In genomic region chr11:14619580-14619979, GRCh38 we compare ENCODE assay signal across 16 cellular contexts. TPM values are rescaled to one million over a fixed set of nuclear protein-coding genes. Genes with fewer than 3 reads are reported as not detected.
DNase-seq lines count a peak whose midpoint lies in the region; ATAC-seq, FAIRE-seq and TF ChIP-seq lines count a peak whose summit lies in the region.
"Had no signal": no experiment of that assay in that cellular context is flagged by ENCODE, and none has a peak within 500 bp of the region (broad histone marks: within the 10 kb centered on the region; RNA-seq: fewer than 3 reads in every experiment).

No MANE protein-coding gene starts in this region.

- H3K36me3 Mint-ChIP-seq in activated T-cell treated with anti-CD3 and anti-CD28 coated beads, Interleukin-2, amount 50 U/mL, for 72 hours (ENCODE audit: insufficient read depth in 2 of 2), result peaks cover 6 to 9% of the 10 kb centered on the region in 2 donors
- H3K36me3 Mint-ChIP-seq in chondrocyte (ENCODE audit: low read depth), result no peaks in the 10 kb centered on the region

- no peak for DNase-seq in activated T-cell treated with anti-CD3 and anti-CD28 coated beads, Interleukin-2, amount 50 U/mL, for 72 hours
- DNase-seq in activated T-cell treated with anti-CD3 and anti-CD28 coated beads, Interleukin-2, amount 50 U/mL, for 48 hours, result no peak
- DNase-seq in bronchial epithelial cell (ENCODE audit: low read depth) (peak; percentile 57), right lobe of liver (no peak), dermis blood vessel endothelial cell (no peak), NCI-H446 treated with DMSO at 0.1 percent for 48 hours (lab: John Stamatoyannopoulos, UW) (no peak), chondrocyte (ENCODE audit: low spot score) (no peak), C1 segment of cervical spinal cord (lab: John Stamatoyannopoulos, UW) (no peak)
- DNase-seq: CD4-positive, CD25-positive, alpha-beta regulatory T cell; DND-41; GF-D8; HCEC 1CT; NCI-H2227 treated with DMSO at 0.1 percent for 48 hours; NCI-H526 treated with DMSO at 0.1 percent for 48 hours; OCI-M1 had no signal

- peak; percentile 39 to 60 for ATAC-seq in activated T-cell treated with anti-CD3 and anti-CD28 coated beads, Interleukin-2, amount 50 U/mL, for 72 hours (replicated peaks in 1 of 2)
- peak in 2 of 4 donors; percentile 9 to 35 for ATAC-seq in right lobe of liver

- peaks cover 0 to 37% (median 11%) of the 10 kb centered on the region in 4 donors for H3K4me1 ChIP-seq in right lobe of liver

- no peaks in the 10 kb centered on the region for H3K9me3 ChIP-seq in right lobe of liver

- TF ChIP-seq CTCF in bronchial epithelial cell (IDR thresholded peaks at IDR 0.05; ENCODE audit: insufficient read depth, low read length, severe bottlenecking), result no peak
- TF ChIP-seq CTCF in right lobe of liver (IDR thresholded peaks at IDR 0.05), result no peak
- no peak for TF ChIP-seq CTCF in chondrocyte (IDR thresholded peaks at IDR 0.05)

- no peak overlapping the region for H3K27ac Mint-ChIP-seq in activated T-cell treated with anti-CD3 and anti-CD28 coated beads, Interleukin-2, amount 50 U/mL, for 72 hours
- H3K27ac Mint-ChIP-seq in chondrocyte (ENCODE audit: unreplicated experiment), result no peak overlapping the region

- H3K4me3 ChIP-seq in bronchial epithelial cell (ENCODE audit: low read depth, low read length), result no peak overlapping the region
- no peak overlapping the region for H3K4me3 ChIP-seq in right lobe of liver

- no peak for FAIRE-seq in bronchial epithelial cell (lab: Jason Lieb, UNC)
- FAIRE-seq: GM19239 had no signal

- intact Hi-C loops in right lobe of liver (cut with DNase I), result no loop called here

- H3K36me3 ChIP-seq in bronchial epithelial cell (ENCODE audit: control insufficient read depth, insufficient read depth, low read length), result no peaks in the 10 kb centered on the region
- H3K36me3 ChIP-seq in right lobe of liver, result no peaks in the 10 kb centered on the region

- H3K4me3 Mint-ChIP-seq in activated T-cell treated with anti-CD3 and anti-CD28 coated beads, Interleukin-2, amount 50 U/mL, for 72 hours, result no peak overlapping the region
- no peak overlapping the region for H3K4me3 Mint-ChIP-seq in chondrocyte (ENCODE audit: unreplicated experiment)

- peaks cover 36% of the 10 kb centered on the region for H3K4me1 Mint-ChIP-seq in activated T-cell treated with anti-CD3 and anti-CD28 coated beads, Interleukin-2, amount 50 U/mL, for 72 hours (ENCODE audit: low read depth)
- H3K4me1 Mint-ChIP-seq in chondrocyte (ENCODE audit: low read depth), result no peaks in the 10 kb centered on the region

- peak overlapping the region; percentile 5 to 85 (median 77) for H3K27ac ChIP-seq in right lobe of liver

- H3K27me3 ChIP-seq in bronchial epithelial cell (ENCODE audit: control insufficient read depth, insufficient read depth, low read length) (no peaks in the 10 kb centered on the region), right lobe of liver (no peaks in the 10 kb centered on the region)

- TF ChIP-seq POLR2A in right lobe of liver (IDR thresholded peaks at IDR 0.05), result no peak

- H3K9me3 Mint-ChIP-seq in activated T-cell treated with anti-CD3 and anti-CD28 coated beads, Interleukin-2, amount 50 U/mL, for 72 hours, result no peaks in the 10 kb centered on the region
- no peaks in the 10 kb centered on the region for H3K9me3 Mint-ChIP-seq in chondrocyte (ENCODE audit: low read depth)

- no peaks in the 10 kb centered on the region for H3K27me3 Mint-ChIP-seq in activated T-cell treated with anti-CD3 and anti-CD28 coated beads, Interleukin-2, amount 50 U/mL, for 72 hours (ENCODE audit: low read depth)
- no peaks in the 10 kb centered on the region for H3K27me3 Mint-ChIP-seq in chondrocyte (ENCODE audit: low read depth)

- WGBS in right lobe of liver (ENCODE audit: insufficient coverage, low coverage, low lambda C conversion rate, missing lambda C conversion rate), result 24% methylated on average over 1 of the region's 1 CpG

RNA-seq across cellular contexts. Expression of gene PDE3B, which starts 24.0 kb away (rescaled TPM):
- 10 to 100 TPM; 79.2 to 92.1 TPM for total RNA-seq in activated T-cell treated with anti-CD3 and anti-CD28 coated beads, Interleukin-2, amount 50 U/mL, for 72 hours
- total RNA-seq in bronchial epithelial cell (0.13 and 0.26 TPM in 2 replicates), right lobe of liver (10 to 100 TPM; 14.9 to 47.1 (median 28.8) TPM), dermis blood vessel endothelial cell (0.17 and 0.23 TPM in 2 replicates), chondrocyte (0.31 to 0.47 TPM in 2 of 3 replicates, not detected in the other)

Comparison
In these comparisons a context has a peak if more than half of its experiments do, and no peak if none do; other contexts are left out.
1. RNA of gene PDE3B, which starts 24.0 kb away (total RNA-seq): 79.2 to 92.1 TPM in activated T-cell treated with anti-CD3 and anti-CD28 coated beads, Interleukin-2, amount 50 U/mL, for 72 hours and 14.9 to 47.1 TPM in right lobe of liver; 0.31 to 0.47 TPM in chondrocyte, 0.13 to 0.26 TPM in bronchial epithelial cell and 0.17 to 0.23 TPM in dermis blood vessel endothelial cell; every median in the first group is over 10 times any median in the second.